Comparison of ENCODE assay signal across 30 cellular contexts in genomic region chr1:65605621-65606020, GRCh38.
A peak's percentile ranks its signal among the peaks of the same experiment; 100 is the strongest.
DNase-seq lines count a peak whose midpoint lies in the region; ATAC-seq, FAIRE-seq and TF ChIP-seq lines count a peak whose summit lies in the region.
"Had no signal": no experiment of that assay in that cellular context is flagged by ENCODE, and none has a peak within 500 bp of the region (broad histone marks: within the 10 kb centered on the region; RNA-seq: fewer than 3 reads in every experiment).

No MANE protein-coding gene starts in this region.

- H3K9ac ChIP-seq in HepG2 (ENCODE audit: insufficient read depth, low read depth, low read length) (no peak overlapping the region), neuronal stem cell (ENCODE audit: low read depth, low read length, poor library complexity) (no peak overlapping the region)
- H3K9ac ChIP-seq: neural progenitor cell, parathyroid adenoma had no signal

- no peak overlapping the region for H3K23ac ChIP-seq in neuronal stem cell (ENCODE audit: low read depth, low read length, poor library complexity)

- H2AFZ ChIP-seq in HepG2 (ENCODE audit: low read length) (no peak overlapping the region), neuronal stem cell (ENCODE audit: low read length) (no peak overlapping the region)
- H2AFZ ChIP-seq: neural progenitor cell, parathyroid adenoma had no signal

- H3K27ac ChIP-seq in HepG2 (ENCODE audit: extremely low read length, insufficient read depth, low read length) (no peak overlapping the region), right lobe of liver (no peak overlapping the region), neuronal stem cell (replicated peaks; ENCODE audit: low read length) (no peak overlapping the region)
- H3K27ac ChIP-seq: cardiac muscle cell, coronary artery, esophagus squamous epithelium, left lung, neural progenitor cell, parathyroid adenoma, thoracic aorta had no signal

- H3K4me3 ChIP-seq in HepG2 (replicated peaks in 1 of 3; ENCODE audit: insufficient read depth in 1 of 3, low read depth in 2 of 3, low read length in 3 of 3), result no peak overlapping the region
- H3K4me3 ChIP-seq in right lobe of liver, result no peak overlapping the region
- no peak overlapping the region for H3K4me3 ChIP-seq in neuronal stem cell (ENCODE audit: low read length in 2 of 2)
- H3K4me3 ChIP-seq: cardiac muscle cell, coronary artery, esophagus squamous epithelium, left lung, neural progenitor cell, smooth muscle cell, thoracic aorta had no signal

- no TSS peak for BruUV-seq in HepG2 (replicated peaks; lab: Mats Ljungman, UMichigan)

- ATAC-seq in HepG2 (no peak), right lobe of liver (no peak), esophagus mucosa (no peak)
- ATAC-seq: left lung; stimulated activated naive CD8-positive, alpha-beta T cell treated with anti-CD3 and anti-CD28 coated beads, Interleukin-15, Interleukin-2, amounts not matched to agents 100 U/mL and 50 U/mL, for 24 hours had no signal

- H2BK15ac ChIP-seq in neuronal stem cell (ENCODE audit: low read length), result no peak overlapping the region

- H3K36me3 ChIP-seq in HepG2 (replicated peaks in 1 of 2; ENCODE audit: control insufficient read depth in 1 of 2, insufficient read depth in 2 of 2, low read length in 2 of 2), result no peaks in the 10 kb centered on the region
- peaks cover 0 to 2% (median 0%) of the 10 kb centered on the region in 4 donors for H3K36me3 ChIP-seq in right lobe of liver
- no peaks in the 10 kb centered on the region for H3K36me3 ChIP-seq in neuronal stem cell (replicated peaks in 1 of 2; ENCODE audit: control insufficient read depth in 2 of 2, insufficient read depth in 2 of 2, low read length in 2 of 2)
- H3K36me3 ChIP-seq: cardiac muscle cell, esophagus squamous epithelium, left lung, neural progenitor cell, thoracic aorta had no signal

- CTCF ChIA-PET in HepG2 (lab: Yijun Ruan, JAX; ENCODE audit: low intra/inter-chr PET ratio, low total read pairs), result no interaction called here

- H3K4me1 ChIP-seq in HepG2 (ENCODE audit: insufficient read depth, low read length), result no peaks in the 10 kb centered on the region
- no peaks in the 10 kb centered on the region for H3K4me1 ChIP-seq in right lobe of liver
- no peaks in the 10 kb centered on the region for H3K4me1 ChIP-seq in neuronal stem cell (ENCODE audit: control insufficient read depth in 2 of 2, insufficient read depth in 1 of 2, low read depth in 1 of 2, low read length in 2 of 2)
- H3K4me1 ChIP-seq: esophagus squamous epithelium, neural progenitor cell, parathyroid adenoma had no signal

- TF ChIP-seq EP300 in HepG2 (IDR thresholded peaks at IDR 0.05; ENCODE audit: low read depth in 2 of 2, low read length in 2 of 2) (no peak), HepG2 (CRISPR knock-in tag; IDR thresholded peaks at IDR 0.05; ENCODE audit: borderline replicate concordance) (no peak)

- in situ Hi-C loops in HepG2 (cut with HindIII; ENCODE audit: extremely low pct_ligation_motif_present, low pct_unique_long_range_greater_than_20kb), result no loop called here

- no peak overlapping the region for H2AK5ac ChIP-seq in neuronal stem cell (ENCODE audit: low read depth, low read length)

- no peak overlapping the region for H2BK5ac ChIP-seq in neuronal stem cell (ENCODE audit: low read length)

- DNase-seq in HepG2 (ENCODE audit: low spot score) (no peak), right lobe of liver (no peak), amniotic epithelial cell (ENCODE audit: low read depth) (peak; percentile 58), fibroblast of peridontal ligament (ENCODE audit: extremely low read depth) (peak; percentile 58), neuronal stem cell (ENCODE audit: low spot score) (no peak), DMS114 treated with DMSO at 0.1 percent for 48 hours (lab: John Stamatoyannopoulos, UW; ENCODE audit: unreplicated experiment) (no peak), SHP77 (lab: John Stamatoyannopoulos, UW) (no peak)
- DNase-seq: activated CD4-positive, alpha-beta T cell treated with anti-CD3 and anti-CD28 coated beads, Interleukin-2, amount 10 ng/mL, durations not matched to agents 24 days and 14 days; CD4-positive, alpha-beta T cell; esophagus squamous epithelium; glutamatergic neuron; left lung; NCI-H1417 treated with DMSO at 0.1 percent for 48 hours; NCI-H2029 treated with DMSO at 0.1 percent for 48 hours; NCI-H226; NCI-H69; stimulated activated CD4-positive, alpha-beta T cell treated with anti-CD3 and anti-CD28 coated beads, Interleukin-2, amount 100 ng/mL, for 24 hours; stimulated activated naive CD8-positive, alpha-beta T cell treated with anti-CD3 and anti-CD28 coated beads, Interleukin-15, Interleukin-2, amounts not matched to agents 100 U/mL and 50 U/mL, for 24 hours; SW 1271; T1000 had no signal

- FAIRE-seq in HepG2 (lab: Jason Lieb, UNC), result no peak
- FAIRE-seq: H1, islet of Langerhans, urothelium cell line had no signal

- intact Hi-C loops in HepG2 (cut with micrococcal nuclease; ENCODE audit: unreplicated experiment) (no loop called here), right lobe of liver (cut with DNase I) (no loop called here)

- H3K79me2 ChIP-seq in HepG2 (ENCODE audit: insufficient read depth, low read length), result no peaks in the 10 kb centered on the region
- H3K79me2 ChIP-seq: parathyroid adenoma had no signal

- no peak overlapping the region for H3K4ac ChIP-seq in neuronal stem cell (ENCODE audit: low read length)

- TF ChIP-seq POLR2A in HepG2 (IDR thresholded peaks at IDR 0.05; ENCODE audit: insufficient read depth in 1 of 2, low read depth in 2 of 2, low read length in 2 of 2) (no peak), right lobe of liver (IDR thresholded peaks at IDR 0.05) (no peak)

- TF ChIP-seq CTCF in HepG2 (CRISPR knock-in tag; IDR thresholded peaks at IDR 0.05), result no peak
- TF ChIP-seq CTCF in right lobe of liver (IDR thresholded peaks at IDR 0.05), result no peak

- H3K18ac ChIP-seq in neuronal stem cell (ENCODE audit: low read length), result no peak overlapping the region

- no peak overlapping the region for H2BK120ac ChIP-seq in neuronal stem cell (ENCODE audit: low read depth, low read length)

- H3K27me3 ChIP-seq in HepG2 (ENCODE audit: control insufficient read depth in 1 of 2, insufficient read depth in 2 of 2, low read length in 2 of 2) (no peaks in the 10 kb centered on the region; a peak in 1 of 5 replicates), right lobe of liver (no peaks in the 10 kb centered on the region), neuronal stem cell (ENCODE audit: control insufficient read depth in 3 of 3, insufficient read depth in 3 of 3, low read depth in 1 of 3, low read length in 3 of 3) (no peaks in the 10 kb centered on the region)
- H3K27me3 ChIP-seq: cardiac muscle cell, esophagus squamous epithelium, left lung, neural progenitor cell had no signal

- no peak for TF ChIP-seq RAD21 in HepG2 (CRISPR knock-in tag; IDR thresholded peaks at IDR 0.05)

- POLR2A ChIA-PET in HepG2 (lab: Yijun Ruan, JAX), result no interaction called here

- no peak overlapping the region for H2BK12ac ChIP-seq in neuronal stem cell (ENCODE audit: low read length)

- no peaks in the 10 kb centered on the region for H4K20me1 ChIP-seq in HepG2 (ENCODE audit: insufficient read depth, low read length)

- no peak overlapping the region for H3K14ac ChIP-seq in neuronal stem cell (ENCODE audit: low read length)

- H3K9me3 ChIP-seq in HepG2 (ENCODE audit: low read length), result no peaks in the 10 kb centered on the region
- no peaks in the 10 kb centered on the region for H3K9me3 ChIP-seq in right lobe of liver
- H3K9me3 ChIP-seq in neuronal stem cell (replicated peaks in 1 of 2; ENCODE audit: control insufficient read depth in 2 of 2, insufficient read depth in 1 of 2, low read depth in 1 of 2, low read length in 2 of 2), result no peaks in the 10 kb centered on the region
- H3K9me3 ChIP-seq: esophagus squamous epithelium, left lung, thoracic aorta had no signal

- H4K8ac ChIP-seq in neuronal stem cell (ENCODE audit: low read depth, low read length), result no peak overlapping the region

- no peak overlapping the region for H3K4me2 ChIP-seq in HepG2 (ENCODE audit: low read depth, low read length)
- no peak overlapping the region for H3K4me2 ChIP-seq in neuronal stem cell (ENCODE audit: insufficient read depth, low read length, poor library complexity, severe bottlenecking)
- H3K4me2 ChIP-seq: neural progenitor cell, smooth muscle cell had no signal

- no peak overlapping the region for H4K91ac ChIP-seq in neuronal stem cell (ENCODE audit: low read depth, low read length, poor library complexity)

- no peaks in the 10 kb centered on the region for H3K79me1 ChIP-seq in neuronal stem cell (ENCODE audit: low read depth, low read length)

- WGBS in HepG2 (ENCODE audit: low lambda C conversion rate), result 38% methylated on average over 1 of the region's 1 CpG
- 38% methylated on average over 1 of the region's 1 CpG for WGBS in right lobe of liver (ENCODE audit: insufficient coverage, low coverage, low lambda C conversion rate, missing lambda C conversion rate)
- WGBS in neuronal stem cell (ENCODE audit: extremely low coverage in 2 of 2, insufficient read length in 2 of 2, insufficient replicate concordance in 1 of 2), 2 donors, result no CpG with 5 or more reads among the region's 1 CpG

TF ChIP-seq in HepG2, 621 proteins besides CTCF, POLR2A, EP300 and RAD21:
- TF ChIP-seq GLI4 (CRISPR knock-in tag; IDR thresholded peaks at IDR 0.05; ENCODE audit: borderline replicate concordance) (no peak), CEBPB (IDR thresholded peaks at IDR 0.05; ENCODE audit: borderline replicate concordance, low read depth, low read length) (peak; percentile 71; the same call in 1 of the 2 replicates), ZFAT (CRISPR knock-in tag; conservative IDR thresholded peaks at IDR 0.05) (no peak)

Comparison
In these comparisons a context has a peak if more than half of its experiments do, and no peak if none do; other contexts are left out.
1. DNase-seq: peak in amniotic epithelial cell (single experiment) and fibroblast of peridontal ligament (single experiment); none in HepG2 (single experiment), right lobe of liver (0 of 3), neuronal stem cell (single experiment), DMS114 treated with DMSO at 0.1 percent for 48 hours (single experiment) and SHP77 (0 of 2).